Comparison of ENCODE assay signal across 1 cellular context in the genomic region with DNA sequence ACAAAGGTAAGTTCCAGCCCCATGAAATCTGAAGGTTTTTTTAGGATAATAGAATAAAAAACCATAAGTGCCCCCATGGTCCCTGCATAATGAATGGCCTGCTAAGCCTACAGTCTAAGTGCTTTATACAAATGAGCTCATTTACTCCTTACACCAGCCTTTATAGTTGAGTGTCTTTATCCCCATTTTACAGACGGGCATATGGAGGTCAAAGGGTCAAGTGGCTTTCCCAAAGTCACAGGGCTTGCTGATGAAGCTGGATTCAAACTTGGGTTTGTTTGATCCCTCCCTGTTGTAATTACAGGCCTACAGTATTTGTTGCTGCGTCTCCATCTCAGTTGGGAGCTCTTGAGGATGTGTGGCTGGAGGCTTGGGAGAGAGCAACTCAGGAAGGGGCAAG.
TF ChIP-seq lines count a peak whose summit lies in the region.

No MANE protein-coding gene starts in this region.

TF ChIP-seq in K562, 482 proteins besides CTCF, POLR2A, EP300 and RAD21 (continued from another document):
- TF ChIP-seq, protein P1, sequence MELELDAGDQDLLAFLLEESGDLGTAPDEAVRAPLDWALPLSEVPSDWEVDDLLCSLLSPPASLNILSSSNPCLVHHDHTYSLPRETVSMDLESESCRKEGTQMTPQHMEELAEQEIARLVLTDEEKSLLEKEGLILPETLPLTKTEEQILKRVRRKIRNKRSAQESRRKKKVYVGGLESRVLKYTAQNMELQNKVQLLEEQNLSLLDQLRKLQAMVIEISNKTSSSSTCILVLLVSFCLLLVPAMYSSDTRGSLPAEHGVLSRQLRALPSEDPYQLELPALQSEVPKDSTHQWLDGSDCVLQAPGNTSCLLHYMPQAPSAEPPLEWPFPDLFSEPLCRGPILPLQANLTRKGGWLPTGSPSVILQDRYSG (tag; conservative IDR thresholded peaks at IDR 0.05; ENCODE audit: low read depth) = no peak
- TF ChIP-seq GABPA (tag; conservative IDR thresholded peaks at IDR 0.05; ENCODE audit: low read depth) (no peak), BCOR (IDR thresholded peaks at IDR 0.05) (peak; percentile 86; the same call in 1 of the 2 replicates), ZNF184 (CRISPR knock-in tag; IDR thresholded peaks at IDR 0.05) (no peak), ADNP (tag; IDR thresholded peaks at IDR 0.05) (peak; percentile 75), CHD1 (IDR thresholded peaks at IDR 0.05; ENCODE audit: low read length) (no peak), ZNF507 (tag; conservative IDR thresholded peaks at IDR 0.05) (no peak), ARHGAP35 (IDR thresholded peaks at IDR 0.05; ENCODE audit: partially characterized antibody) (no peak), LEF1 (IDR thresholded peaks at IDR 0.05) (no peak), ZNF146 (CRISPR knock-in tag; IDR thresholded peaks at IDR 0.05; ENCODE audit: unreplicated experiment) (no peak), ZNF583 (CRISPR knock-in tag; IDR thresholded peaks at IDR 0.05) (no peak), ESRRA (IDR thresholded peaks at IDR 0.05; ENCODE audit: borderline replicate concordance, low read depth) (peak; percentile 77), RCOR1 (IDR thresholded peaks at IDR 0.05; ENCODE audit: borderline replicate concordance in 1 of 2, low read depth in 2 of 2, low read length in 2 of 2) (0 out of 4 replicates have a peak, but pooled peaks of 1 of the 2 experiments have one; percentile 16), XRCC3 (IDR thresholded peaks at IDR 0.05) (no peak), SMARCC2 (IDR thresholded peaks at IDR 0.05; ENCODE audit: low read depth) (no peak), TAF9B (IDR thresholded peaks at IDR 0.05; ENCODE audit: partially characterized antibody) (no peak), MAFG (tag; conservative IDR thresholded peaks at IDR 0.05) (no peak), NFE2L1 (tag; IDR thresholded peaks at IDR 0.05; ENCODE audit: borderline replicate concordance, low read depth) (no peak), TCF7 (IDR thresholded peaks at IDR 0.05; ENCODE audit: borderline replicate concordance) (no peak), SP2 (IDR thresholded peaks at IDR 0.05; ENCODE audit: extremely low read depth, low read depth, low read length, poor library complexity, severe bottlenecking) (no peak), ZNF561 (CRISPR knock-in tag; conservative IDR thresholded peaks at IDR 0.05) (no peak), FOXA3 (CRISPR knock-in tag; conservative IDR thresholded peaks at IDR 0.05 in 1 of 2, IDR thresholded peaks at IDR 0.05 in 1 of 2) (no peak), ZBTB17 (CRISPR knock-in tag; IDR thresholded peaks at IDR 0.05) (no peak), KLF16 (IDR thresholded peaks at IDR 0.05) (no peak), ZNF780A (CRISPR knock-in tag; IDR thresholded peaks at IDR 0.05) (no peak), SRSF7 (optimal IDR thresholded peaks at IDR 0.05; ENCODE audit: low read depth, low read length) (no peak)
- TF ChIP-seq, protein P2, sequence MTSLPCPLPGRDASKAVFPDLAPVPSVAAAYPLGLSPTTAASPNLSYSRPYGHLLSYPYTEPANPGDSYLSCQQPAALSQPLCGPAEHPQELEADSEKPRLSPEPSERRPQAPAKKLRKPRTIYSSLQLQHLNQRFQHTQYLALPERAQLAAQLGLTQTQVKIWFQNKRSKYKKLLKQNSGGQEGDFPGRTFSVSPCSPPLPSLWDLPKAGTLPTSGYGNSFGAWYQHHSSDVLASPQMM (CRISPR knock-in tag; IDR thresholded peaks at IDR 0.05) = no peak
- TF ChIP-seq, protein P3, sequence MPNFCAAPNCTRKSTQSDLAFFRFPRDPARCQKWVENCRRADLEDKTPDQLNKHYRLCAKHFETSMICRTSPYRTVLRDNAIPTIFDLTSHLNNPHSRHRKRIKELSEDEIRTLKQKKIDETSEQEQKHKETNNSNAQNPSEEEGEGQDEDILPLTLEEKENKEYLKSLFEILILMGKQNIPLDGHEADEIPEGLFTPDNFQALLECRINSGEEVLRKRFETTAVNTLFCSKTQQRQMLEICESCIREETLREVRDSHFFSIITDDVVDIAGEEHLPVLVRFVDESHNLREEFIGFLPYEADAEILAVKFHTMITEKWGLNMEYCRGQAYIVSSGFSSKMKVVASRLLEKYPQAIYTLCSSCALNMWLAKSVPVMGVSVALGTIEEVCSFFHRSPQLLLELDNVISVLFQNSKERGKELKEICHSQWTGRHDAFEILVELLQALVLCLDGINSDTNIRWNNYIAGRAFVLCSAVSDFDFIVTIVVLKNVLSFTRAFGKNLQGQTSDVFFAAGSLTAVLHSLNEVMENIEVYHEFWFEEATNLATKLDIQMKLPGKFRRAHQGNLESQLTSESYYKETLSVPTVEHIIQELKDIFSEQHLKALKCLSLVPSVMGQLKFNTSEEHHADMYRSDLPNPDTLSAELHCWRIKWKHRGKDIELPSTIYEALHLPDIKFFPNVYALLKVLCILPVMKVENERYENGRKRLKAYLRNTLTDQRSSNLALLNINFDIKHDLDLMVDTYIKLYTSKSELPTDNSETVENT (CRISPR knock-in tag; IDR thresholded peaks at IDR 0.05) = no peak
- TF ChIP-seq, protein P4, sequence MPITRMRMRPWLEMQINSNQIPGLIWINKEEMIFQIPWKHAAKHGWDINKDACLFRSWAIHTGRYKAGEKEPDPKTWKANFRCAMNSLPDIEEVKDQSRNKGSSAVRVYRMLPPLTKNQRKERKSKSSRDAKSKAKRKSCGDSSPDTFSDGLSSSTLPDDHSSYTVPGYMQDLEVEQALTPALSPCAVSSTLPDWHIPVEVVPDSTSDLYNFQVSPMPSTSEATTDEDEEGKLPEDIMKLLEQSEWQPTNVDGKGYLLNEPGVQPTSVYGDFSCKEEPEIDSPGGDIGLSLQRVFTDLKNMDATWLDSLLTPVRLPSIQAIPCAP (CRISPR knock-in tag; IDR thresholded peaks at IDR 0.05; ENCODE audit: borderline replicate concordance) = no peak
- TF ChIP-seq, protein P5, sequence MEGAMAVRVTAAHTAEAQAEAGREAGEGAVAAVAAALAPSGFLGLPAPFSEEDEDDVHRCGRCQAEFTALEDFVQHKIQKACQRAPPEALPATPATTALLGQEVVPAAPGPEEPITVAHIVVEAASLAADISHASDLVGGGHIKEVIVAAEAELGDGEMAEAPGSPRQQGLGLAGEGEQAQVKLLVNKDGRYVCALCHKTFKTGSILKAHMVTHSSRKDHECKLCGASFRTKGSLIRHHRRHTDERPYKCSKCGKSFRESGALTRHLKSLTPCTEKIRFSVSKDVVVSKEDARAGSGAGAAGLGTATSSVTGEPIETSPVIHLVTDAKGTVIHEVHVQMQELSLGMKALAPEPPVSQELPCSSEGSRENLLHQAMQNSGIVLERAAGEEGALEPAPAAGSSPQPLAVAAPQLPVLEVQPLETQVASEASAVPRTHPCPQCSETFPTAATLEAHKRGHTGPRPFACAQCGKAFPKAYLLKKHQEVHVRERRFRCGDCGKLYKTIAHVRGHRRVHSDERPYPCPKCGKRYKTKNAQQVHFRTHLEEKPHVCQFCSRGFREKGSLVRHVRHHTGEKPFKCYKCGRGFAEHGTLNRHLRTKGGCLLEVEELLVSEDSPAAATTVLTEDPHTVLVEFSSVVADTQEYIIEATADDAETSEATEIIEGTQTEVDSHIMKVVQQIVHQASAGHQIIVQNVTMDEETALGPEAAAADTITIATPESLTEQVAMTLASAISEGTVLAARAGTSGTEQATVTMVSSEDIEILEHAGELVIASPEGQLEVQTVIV (CRISPR knock-in tag; IDR thresholded peaks at IDR 0.05; ENCODE audit: borderline replicate concordance) = no peak
- TF ChIP-seq, protein P6, sequence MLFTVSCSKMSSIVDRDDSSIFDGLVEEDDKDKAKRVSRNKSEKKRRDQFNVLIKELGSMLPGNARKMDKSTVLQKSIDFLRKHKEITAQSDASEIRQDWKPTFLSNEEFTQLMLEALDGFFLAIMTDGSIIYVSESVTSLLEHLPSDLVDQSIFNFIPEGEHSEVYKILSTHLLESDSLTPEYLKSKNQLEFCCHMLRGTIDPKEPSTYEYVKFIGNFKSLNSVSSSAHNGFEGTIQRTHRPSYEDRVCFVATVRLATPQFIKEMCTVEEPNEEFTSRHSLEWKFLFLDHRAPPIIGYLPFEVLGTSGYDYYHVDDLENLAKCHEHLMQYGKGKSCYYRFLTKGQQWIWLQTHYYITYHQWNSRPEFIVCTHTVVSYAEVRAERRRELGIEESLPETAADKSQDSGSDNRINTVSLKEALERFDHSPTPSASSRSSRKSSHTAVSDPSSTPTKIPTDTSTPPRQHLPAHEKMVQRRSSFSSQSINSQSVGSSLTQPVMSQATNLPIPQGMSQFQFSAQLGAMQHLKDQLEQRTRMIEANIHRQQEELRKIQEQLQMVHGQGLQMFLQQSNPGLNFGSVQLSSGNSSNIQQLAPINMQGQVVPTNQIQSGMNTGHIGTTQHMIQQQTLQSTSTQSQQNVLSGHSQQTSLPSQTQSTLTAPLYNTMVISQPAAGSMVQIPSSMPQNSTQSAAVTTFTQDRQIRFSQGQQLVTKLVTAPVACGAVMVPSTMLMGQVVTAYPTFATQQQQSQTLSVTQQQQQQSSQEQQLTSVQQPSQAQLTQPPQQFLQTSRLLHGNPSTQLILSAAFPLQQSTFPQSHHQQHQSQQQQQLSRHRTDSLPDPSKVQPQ (CRISPR knock-in tag; IDR thresholded peaks at IDR 0.05; ENCODE audit: borderline replicate concordance) = no peak
- TF ChIP-seq, protein P7, sequence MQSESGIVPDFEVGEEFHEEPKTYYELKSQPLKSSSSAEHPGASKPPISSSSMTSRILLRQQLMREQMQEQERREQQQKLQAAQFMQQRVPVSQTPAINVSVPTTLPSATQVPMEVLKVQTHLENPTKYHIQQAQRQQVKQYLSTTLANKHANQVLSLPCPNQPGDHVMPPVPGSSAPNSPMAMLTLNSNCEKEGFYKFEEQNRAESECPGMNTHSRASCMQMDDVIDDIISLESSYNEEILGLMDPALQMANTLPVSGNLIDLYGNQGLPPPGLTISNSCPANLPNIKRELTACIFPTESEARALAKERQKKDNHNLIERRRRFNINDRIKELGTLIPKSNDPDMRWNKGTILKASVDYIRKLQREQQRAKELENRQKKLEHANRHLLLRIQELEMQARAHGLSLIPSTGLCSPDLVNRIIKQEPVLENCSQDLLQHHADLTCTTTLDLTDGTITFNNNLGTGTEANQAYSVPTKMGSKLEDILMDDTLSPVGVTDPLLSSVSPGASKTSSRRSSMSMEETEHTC (IDR thresholded peaks at IDR 0.05) = no peak
- TF ChIP-seq, protein P8, sequence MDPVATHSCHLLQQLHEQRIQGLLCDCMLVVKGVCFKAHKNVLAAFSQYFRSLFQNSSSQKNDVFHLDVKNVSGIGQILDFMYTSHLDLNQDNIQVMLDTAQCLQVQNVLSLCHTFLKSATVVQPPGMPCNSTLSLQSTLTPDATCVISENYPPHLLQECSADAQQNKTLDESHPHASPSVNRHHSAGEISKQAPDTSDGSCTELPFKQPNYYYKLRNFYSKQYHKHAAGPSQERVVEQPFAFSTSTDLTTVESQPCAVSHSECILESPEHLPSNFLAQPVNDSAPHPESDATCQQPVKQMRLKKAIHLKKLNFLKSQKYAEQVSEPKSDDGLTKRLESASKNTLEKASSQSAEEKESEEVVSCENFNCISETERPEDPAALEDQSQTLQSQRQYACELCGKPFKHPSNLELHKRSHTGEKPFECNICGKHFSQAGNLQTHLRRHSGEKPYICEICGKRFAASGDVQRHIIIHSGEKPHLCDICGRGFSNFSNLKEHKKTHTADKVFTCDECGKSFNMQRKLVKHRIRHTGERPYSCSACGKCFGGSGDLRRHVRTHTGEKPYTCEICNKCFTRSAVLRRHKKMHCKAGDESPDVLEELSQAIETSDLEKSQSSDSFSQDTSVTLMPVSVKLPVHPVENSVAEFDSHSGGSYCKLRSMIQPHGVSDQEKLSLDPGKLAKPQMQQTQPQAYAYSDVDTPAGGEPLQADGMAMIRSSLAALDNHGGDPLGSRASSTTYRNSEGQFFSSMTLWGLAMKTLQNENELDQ (CRISPR knock-in tag; IDR thresholded peaks at IDR 0.05; ENCODE audit: borderline replicate concordance) = no peak
- TF ChIP-seq, protein P9, sequence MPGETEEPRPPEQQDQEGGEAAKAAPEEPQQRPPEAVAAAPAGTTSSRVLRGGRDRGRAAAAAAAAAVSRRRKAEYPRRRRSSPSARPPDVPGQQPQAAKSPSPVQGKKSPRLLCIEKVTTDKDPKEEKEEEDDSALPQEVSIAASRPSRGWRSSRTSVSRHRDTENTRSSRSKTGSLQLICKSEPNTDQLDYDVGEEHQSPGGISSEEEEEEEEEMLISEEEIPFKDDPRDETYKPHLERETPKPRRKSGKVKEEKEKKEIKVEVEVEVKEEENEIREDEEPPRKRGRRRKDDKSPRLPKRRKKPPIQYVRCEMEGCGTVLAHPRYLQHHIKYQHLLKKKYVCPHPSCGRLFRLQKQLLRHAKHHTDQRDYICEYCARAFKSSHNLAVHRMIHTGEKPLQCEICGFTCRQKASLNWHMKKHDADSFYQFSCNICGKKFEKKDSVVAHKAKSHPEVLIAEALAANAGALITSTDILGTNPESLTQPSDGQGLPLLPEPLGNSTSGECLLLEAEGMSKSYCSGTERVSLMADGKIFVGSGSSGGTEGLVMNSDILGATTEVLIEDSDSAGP (CRISPR knock-in tag; IDR thresholded peaks at IDR 0.05) = no peak
